In the genomic region with DNA sequence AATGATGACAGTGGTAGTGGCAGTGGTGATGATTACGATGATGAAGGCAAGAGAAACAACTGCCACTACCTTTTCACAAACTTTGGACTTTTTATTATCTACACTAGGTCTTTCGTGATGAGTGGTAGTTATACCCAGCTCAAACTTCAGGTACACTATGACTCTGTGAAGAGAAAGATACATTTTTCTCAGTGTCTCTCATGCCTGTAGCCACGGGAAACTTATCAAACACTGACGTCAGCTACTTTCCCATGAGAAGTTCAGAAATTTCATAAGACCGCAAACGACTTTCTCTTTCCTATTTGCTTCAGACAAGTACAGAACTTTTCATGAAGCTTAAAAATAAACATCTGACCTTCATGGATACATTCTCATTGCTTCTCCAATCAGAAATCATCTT, we compare ENCODE assay signal across 18 cellular contexts. TPM values are rescaled to one million over a fixed set of nuclear protein-coding genes. Genes with fewer than 3 reads are reported as not detected.
DNase-seq lines count a peak whose midpoint lies in the region; ATAC-seq and TF ChIP-seq lines count a peak whose summit lies in the region.
"Had no signal": no experiment of that assay in that cellular context is flagged by ENCODE, and none has a peak within 500 bp of the region (broad histone marks: within the 10 kb centered on the region; RNA-seq: fewer than 3 reads in every experiment).

No MANE protein-coding gene starts in this region.

- no peak for TF ChIP-seq CTCF in AG10803 (conservative IDR thresholded peaks at IDR 0.05; ENCODE audit: low read length)
- no peak for TF ChIP-seq CTCF in astrocyte of the spinal cord (IDR thresholded peaks at IDR 0.05; ENCODE audit: low read depth, low read length)
- TF ChIP-seq CTCF in heart left ventricle (IDR thresholded peaks at IDR 0.05) = no peak

- intact Hi-C loops in heart left ventricle (cut with DNase I) (loop anchor here in 5 of 10 donors (5.0 to 10.0 kb wide), 5 partner anchors 46 to 142 kb away; no protein-coding TSS in a partner anchor), sciatic nerve (cut with DNase I) (no loop called here)

- H3K36me3 Mint-ChIP-seq in activated CD8-positive, alpha-beta memory T cell treated with anti-CD3 and anti-CD28 coated beads, Interleukin-2, amount 10 ng/mL, durations not matched to agents 7 days and 5 days = no peaks in the 10 kb centered on the region

- H3K27me3 Mint-ChIP-seq in activated CD8-positive, alpha-beta memory T cell treated with anti-CD3 and anti-CD28 coated beads, Interleukin-2, amount 10 ng/mL, durations not matched to agents 7 days and 5 days = peaks cover 12% of the 10 kb centered on the region
- H3K27me3 Mint-ChIP-seq: T-cell, type B pancreatic cell had no signal

- no peak for TF ChIP-seq POLR2A in heart left ventricle (IDR thresholded peaks at IDR 0.05)

- H3K9me3 ChIP-seq in heart left ventricle = no peaks in the 10 kb centered on the region
- H3K9me3 ChIP-seq: adrenal gland, spleen had no signal

- CTCF ChIA-PET in activated CD8-positive, alpha-beta memory T cell treated with anti-CD3 and anti-CD28 coated beads, Interleukin-2, amount 10 ng/mL, durations not matched to agents 7 days and 5 days (lab: Charles Lee) = no interaction called here

- no peaks in the 10 kb centered on the region for H3K4me1 Mint-ChIP-seq in activated CD8-positive, alpha-beta memory T cell treated with anti-CD3 and anti-CD28 coated beads, Interleukin-2, amount 10 ng/mL, durations not matched to agents 7 days and 5 days
- H3K4me1 Mint-ChIP-seq: T-cell had no signal

- H3K4me3 ChIP-seq in AG10803 (ENCODE audit: low read length) (no peak overlapping the region), astrocyte of the spinal cord (ENCODE audit: low read depth, low read length) (no peak overlapping the region), heart left ventricle (peak overlapping the region in 1 of 12 donors; percentile 6)
- H3K4me3 ChIP-seq: adrenal gland, spleen had no signal

- peak overlapping the region; percentile 41 to 87 (median 62) for H3K27ac ChIP-seq in heart left ventricle

- H3K27me3 ChIP-seq in heart left ventricle = no peaks in the 10 kb centered on the region
- H3K27me3 ChIP-seq: adrenal gland, spleen had no signal

- H3K4me1 ChIP-seq in heart left ventricle = peaks cover 0 to 80% (median 36%) of the 10 kb centered on the region in 12 donors
- H3K4me1 ChIP-seq: adrenal gland had no signal

- WGBS in heart left ventricle, 4 donors = 57 to 63% (median 59%) methylated on average over 6 of the region's 6 CpGs

- no peak overlapping the region for H3K4me3 Mint-ChIP-seq in activated CD8-positive, alpha-beta memory T cell treated with anti-CD3 and anti-CD28 coated beads, Interleukin-2, amount 10 ng/mL, durations not matched to agents 7 days and 5 days
- H3K4me3 Mint-ChIP-seq: nephron progenitor cell, T-cell, type B pancreatic cell had no signal

- in situ Hi-C loops in astrocyte of the spinal cord (cut with HindIII; ENCODE audit: low sequenced_read_pairs) = no loop called here

- peaks cover 0 to 6% (median 0%) of the 10 kb centered on the region in 9 donors for H3K36me3 ChIP-seq in heart left ventricle
- H3K36me3 ChIP-seq: adrenal gland, spleen had no signal

- H3K9me3 Mint-ChIP-seq in activated CD8-positive, alpha-beta memory T cell treated with anti-CD3 and anti-CD28 coated beads, Interleukin-2, amount 10 ng/mL, durations not matched to agents 7 days and 5 days (ENCODE audit: low read depth) = no peaks in the 10 kb centered on the region
- H3K9me3 Mint-ChIP-seq: nephron progenitor cell, T-cell, type B pancreatic cell had no signal

- DNase-seq in AG10803 (ENCODE audit: low read depth) = peak; percentile 65
- peak; percentile 80 for DNase-seq in astrocyte of the spinal cord (ENCODE audit: low read depth, low spot score)
- DNase-seq in heart left ventricle = peak in 2 of 5 donors; percentile 37 to 43
- DNase-seq in sciatic nerve (ENCODE audit: low spot score) = no peak
- DNase-seq in stimulated activated naive CD4-positive, alpha-beta T cell treated with Interleukin-2 at 50 U/mL for 16 hours (lab: John Stamatoyannopoulos, UW) = no peak
- DNase-seq in AG20443 (ENCODE audit: low spot score) = no peak
- DNase-seq in activated CD8-positive, alpha-beta memory T cell treated with anti-CD3 and anti-CD28 coated beads, Interleukin-2, amount 10 ng/mL, durations not matched to agents 7 days and 5 days = no peak
- DNase-seq: ACHN; activated CD4-positive, CD25-positive, alpha-beta regulatory T cell treated with anti-CD3 and anti-CD28 coated beads, Interleukin-2, amount 50 U/mL, for 72 hours; activated T-cell treated with anti-CD3 and anti-CD28 coated beads for 4 hours; adrenal gland; effector CD8-positive, alpha-beta T cell; nephron progenitor cell; PC-3; spleen; T-cell had no signal

- H3K27ac Mint-ChIP-seq in activated CD8-positive, alpha-beta memory T cell treated with anti-CD3 and anti-CD28 coated beads, Interleukin-2, amount 10 ng/mL, durations not matched to agents 7 days and 5 days = no peak overlapping the region
- H3K27ac Mint-ChIP-seq: nephron progenitor cell, T-cell, type B pancreatic cell had no signal

- ATAC-seq in heart left ventricle (peak; percentile 23 to 63 (median 58)), sciatic nerve (peak; percentile 84), GM21381 (IDR thresholded peaks at IDR 0.05; ENCODE audit: unreplicated experiment) (no peak)
- ATAC-seq in activated CD8-positive, alpha-beta memory T cell treated with anti-CD3 and anti-CD28 coated beads, Interleukin-2, amount 10 ng/mL, durations not matched to agents 7 days and 5 days = no peak
- ATAC-seq: PC-3, T-cell had no signal

RNA-seq across cellular contexts. Expression of gene CALD1, which starts 57.0 kb away (rescaled TPM):
- total RNA-seq in heart left ventricle (100 to 1,000 TPM in 8 of 9 donors, 10 to 100 TPM in 1; 89.6 to 186 (median 130) TPM), sciatic nerve (534 TPM)
- 100 to 1,000 TPM in 1 of 2 donors, 10 to 100 TPM in 1; 95.1 to 104 TPM for polyA plus RNA-seq in heart left ventricle
- total RNA-seq in activated CD8-positive, alpha-beta memory T cell treated with anti-CD3 and anti-CD28 coated beads, Interleukin-2, amount 10 ng/mL, durations not matched to agents 7 days and 5 days = under 1 TPM in 1 of 2 experiments, not detected in 1; 0.47 TPM

Comparison
In these comparisons a context has a peak if more than half of its experiments do, and no peak if none do; other contexts are left out.
1. DNase-seq: peak in AG10803 (single experiment) and astrocyte of the spinal cord (single experiment); none in sciatic nerve (single experiment), stimulated activated naive CD4-positive, alpha-beta T cell treated with Interleukin-2 at 50 U/mL for 16 hours (single experiment), AG20443 (single experiment) and activated CD8-positive, alpha-beta memory T cell treated with anti-CD3 and anti-CD28 coated beads, Interleukin-2, amount 10 ng/mL, durations not matched to agents 7 days and 5 days (single experiment).
2. ATAC-seq: peak in heart left ventricle (4 of 4) and sciatic nerve (single experiment); none in GM21381 (single experiment) and activated CD8-positive, alpha-beta memory T cell treated with anti-CD3 and anti-CD28 coated beads, Interleukin-2, amount 10 ng/mL, durations not matched to agents 7 days and 5 days (single experiment).
3. RNA of gene CALD1, which starts 57.0 kb away (total RNA-seq): 534 TPM in sciatic nerve (single experiment) and 89.6 to 186 TPM in heart left ventricle; 0.47 TPM in activated CD8-positive, alpha-beta memory T cell treated with anti-CD3 and anti-CD28 coated beads, Interleukin-2, amount 10 ng/mL, durations not matched to agents 7 days and 5 days; every median in the first group is over 10 times any median in the second.